ENCODE assay signal across 14 cellular contexts in the genomic region with DNA sequence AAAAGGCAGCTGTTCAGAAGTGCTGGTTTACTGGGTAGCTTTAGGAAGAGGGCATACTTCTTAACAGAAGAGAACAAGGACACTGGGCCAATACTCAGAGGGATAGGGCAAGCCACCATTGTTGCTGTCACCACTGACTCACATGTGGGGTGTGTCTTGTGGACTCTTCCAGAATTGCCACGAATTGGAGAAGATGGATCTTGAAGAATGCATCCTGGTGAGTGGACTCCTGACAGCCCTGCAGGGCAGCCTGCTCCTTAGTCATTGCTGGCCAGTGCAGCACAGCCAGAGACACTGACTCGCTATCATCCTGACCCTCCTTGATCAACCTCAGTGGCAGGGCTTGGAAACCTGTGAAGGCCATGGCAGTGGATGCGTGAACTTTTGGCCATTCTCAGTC.
DNase-seq lines count a peak whose midpoint lies in the region; ATAC-seq and TF ChIP-seq lines count a peak whose summit lies in the region.
"Had no signal": no experiment of that assay in that cellular context is flagged by ENCODE, and none has a peak within 500 bp of the region (broad histone marks: within the 10 kb centered on the region; RNA-seq: fewer than 3 reads in every experiment).

No MANE protein-coding gene starts in this region.

- H3K27me3 Mint-ChIP-seq in activated naive CD4-positive, alpha-beta T cell treated with anti-CD3 and anti-CD28 coated beads for 36 hours (ENCODE audit: low read depth) = no peaks in the 10 kb centered on the region
- H3K27me3 Mint-ChIP-seq in CD4-positive, alpha-beta memory T cell = peaks cover under 1% of the 10 kb centered on the region in 2 donors

- H3K27ac Mint-ChIP-seq in activated naive CD4-positive, alpha-beta T cell treated with anti-CD3 and anti-CD28 coated beads, Interleukin-2, amount 50 U/mL, for 72 hours = no peak overlapping the region
- H3K27ac Mint-ChIP-seq in activated naive CD4-positive, alpha-beta T cell treated with anti-CD3 and anti-CD28 coated beads for 36 hours = no peak overlapping the region
- no peak overlapping the region for H3K27ac Mint-ChIP-seq in CD4-positive, alpha-beta memory T cell
- H3K27ac Mint-ChIP-seq: nephron progenitor cell had no signal

- H3K9me3 ChIP-seq in left ventricle myocardium inferior (replicated peaks) = no peaks in the 10 kb centered on the region
- H3K9me3 ChIP-seq in CD4-positive, alpha-beta memory T cell (ENCODE audit: control insufficient read depth in 1 of 2, low read length in 2 of 2) = no peaks in the 10 kb centered on the region
- H3K9me3 ChIP-seq in WERI-Rb-1 (ENCODE audit: severe bottlenecking) = no peaks in the 10 kb centered on the region
- H3K9me3 ChIP-seq: SJSA1 had no signal

- H3K4me1 ChIP-seq in left ventricle myocardium inferior = no peaks in the 10 kb centered on the region
- no peaks in the 10 kb centered on the region for H3K4me1 ChIP-seq in CD4-positive, alpha-beta memory T cell (ENCODE audit: insufficient read depth, low read length)

- H3K4me1 Mint-ChIP-seq in activated naive CD4-positive, alpha-beta T cell treated with anti-CD3 and anti-CD28 coated beads for 36 hours (ENCODE audit: low read depth) = peaks cover 2% of the 10 kb centered on the region
- H3K4me1 Mint-ChIP-seq in CD4-positive, alpha-beta memory T cell = peaks cover under 1 to 5% (median 1%) of the 10 kb centered on the region in 4 donors
- H3K4me1 Mint-ChIP-seq: nephron progenitor cell had no signal

- H3K4me3 ChIP-seq in foreskin fibroblast (ENCODE audit: low read depth in 1 of 2, low read length in 2 of 2) = no peak overlapping the region
- no peak overlapping the region for H3K4me3 ChIP-seq in left ventricle myocardium inferior
- no peak overlapping the region for H3K4me3 ChIP-seq in CD4-positive, alpha-beta memory T cell (ENCODE audit: low read length in 2 of 2)
- no peak overlapping the region for H3K4me3 ChIP-seq in WERI-Rb-1 (ENCODE audit: low read depth, low read length)
- H3K4me3 ChIP-seq: SJSA1, smooth muscle cell had no signal

- TF ChIP-seq CTCF in foreskin fibroblast (IDR thresholded peaks at IDR 0.05; ENCODE audit: low read depth, low read length) = no peak
- TF ChIP-seq CTCF in left ventricle myocardium inferior (IDR thresholded peaks at IDR 0.05; ENCODE audit: borderline replicate concordance) = no peak
- TF ChIP-seq CTCF in WERI-Rb-1 (IDR thresholded peaks at IDR 0.05; ENCODE audit: low read depth, low read length) = no peak

- no peak for DNase-seq in activated naive CD4-positive, alpha-beta T cell treated with anti-CD3 and anti-CD28 coated beads, Interleukin-2, amount 50 U/mL, for 72 hours (ENCODE audit: low spot score in 2 of 2)
- DNase-seq in activated naive CD4-positive, alpha-beta T cell treated with anti-CD3 and anti-CD28 coated beads for 36 hours = no peak
- DNase-seq in T1000 (lab: John Stamatoyannopoulos, UW) (peak; percentile 26), foreskin fibroblast (peak; percentile 82 to 85), stromal cell of bone marrow (ENCODE audit: low read depth) (peak; percentile 55), left ventricle myocardium inferior (no peak), WERI-Rb-1 (no peak)
- no peak for DNase-seq in CD4-positive, alpha-beta memory T cell
- DNase-seq: NCI-H2081 treated with DMSO at 0.1 percent for 48 hours, nephron progenitor cell had no signal

- CTCF ChIA-PET in activated naive CD4-positive, alpha-beta T cell treated with anti-CD3 and anti-CD28 coated beads for 36 hours (lab: Charles Lee) = interaction anchor here (0.6 to 2.3 kb wide), 2 partner anchors 247 to 400 kb away, joined by 3 to 11 read pairs; no protein-coding TSS in a partner anchor
- CTCF ChIA-PET in CD4-positive, alpha-beta memory T cell (lab: Charles Lee; ENCODE audit: partially characterized antibody) = interaction anchor here (1.2 kb wide), 1 partner anchor 17 kb away, joined by 3 read pairs; no protein-coding TSS in a partner anchor

- H3K27me3 ChIP-seq in left ventricle myocardium inferior (ENCODE audit: low read depth) (no peaks in the 10 kb centered on the region), WERI-Rb-1 (ENCODE audit: insufficient read depth, low read depth, severe bottlenecking) (no peaks in the 10 kb centered on the region)
- H3K27me3 ChIP-seq in CD4-positive, alpha-beta memory T cell (ENCODE audit: insufficient read depth, low read length) = no peaks in the 10 kb centered on the region
- H3K27me3 ChIP-seq: SJSA1 had no signal

- intact Hi-C loops in activated naive CD4-positive, alpha-beta T cell treated with anti-CD3 and anti-CD28 coated beads for 36 hours (cut with micrococcal nuclease) = loop anchor here (5.0 kb wide), 1 partner anchor 409 kb away; no protein-coding TSS in a partner anchor
- intact Hi-C loops in left ventricle myocardium inferior (cut with micrococcal nuclease) = no loop called here
- intact Hi-C loops in CD4-positive, alpha-beta memory T cell (cut with micrococcal nuclease) = loop anchor here (10.0 kb wide), 1 partner anchor 407 kb away; no protein-coding TSS in a partner anchor

- H3K4me3 Mint-ChIP-seq in activated naive CD4-positive, alpha-beta T cell treated with anti-CD3 and anti-CD28 coated beads for 36 hours = no peak overlapping the region
- H3K4me3 Mint-ChIP-seq in CD4-positive, alpha-beta memory T cell = no peak overlapping the region
- H3K4me3 Mint-ChIP-seq: nephron progenitor cell had no signal

- no peak overlapping the region for H3K27ac ChIP-seq in left ventricle myocardium inferior (replicated peaks)
- no peak overlapping the region for H3K27ac ChIP-seq in CD4-positive, alpha-beta memory T cell (ENCODE audit: low read depth, low read length)
- H3K27ac ChIP-seq in WERI-Rb-1 = no peak overlapping the region
- H3K27ac ChIP-seq: KMS-11, SJSA1, VCaP had no signal

- H3K36me3 ChIP-seq in left ventricle myocardium inferior (peaks cover 4% of the 10 kb centered on the region), WERI-Rb-1 (peaks cover 31% of the 10 kb centered on the region)
- H3K36me3 ChIP-seq in CD4-positive, alpha-beta memory T cell (ENCODE audit: insufficient read depth, low read length) = no peaks in the 10 kb centered on the region

- H3K9me3 Mint-ChIP-seq in activated naive CD4-positive, alpha-beta T cell treated with anti-CD3 and anti-CD28 coated beads, Interleukin-2, amount 50 U/mL, for 72 hours = no peaks in the 10 kb centered on the region
- no peaks in the 10 kb centered on the region for H3K9me3 Mint-ChIP-seq in activated naive CD4-positive, alpha-beta T cell treated with anti-CD3 and anti-CD28 coated beads for 36 hours
- no peaks in the 10 kb centered on the region for H3K9me3 Mint-ChIP-seq in CD4-positive, alpha-beta memory T cell
- H3K9me3 Mint-ChIP-seq: nephron progenitor cell had no signal

- ATAC-seq in activated naive CD4-positive, alpha-beta T cell treated with anti-CD3 and anti-CD28 coated beads, Interleukin-2, amount 50 U/mL, for 72 hours = peak; percentile 28 to 33

- no peaks in the 10 kb centered on the region for H3K36me3 Mint-ChIP-seq in activated naive CD4-positive, alpha-beta T cell treated with anti-CD3 and anti-CD28 coated beads, Interleukin-2, amount 50 U/mL, for 72 hours
- no peaks in the 10 kb centered on the region for H3K36me3 Mint-ChIP-seq in activated naive CD4-positive, alpha-beta T cell treated with anti-CD3 and anti-CD28 coated beads for 36 hours (ENCODE audit: low read depth)
- H3K36me3 Mint-ChIP-seq in CD4-positive, alpha-beta memory T cell = no peaks in the 10 kb centered on the region

- POLR2A ChIA-PET in CD4-positive, alpha-beta memory T cell (lab: Charles Lee; ENCODE audit: partially characterized antibody) = no interaction called here

Comparison
In these comparisons a context has a peak if more than half of its experiments do, and no peak if none do; other contexts are left out.
1. DNase-seq: peak in T1000 (single experiment), foreskin fibroblast (2 of 2) and stromal cell of bone marrow (single experiment); none in activated naive CD4-positive, alpha-beta T cell treated with anti-CD3 and anti-CD28 coated beads, Interleukin-2, amount 50 U/mL, for 72 hours (0 of 2), activated naive CD4-positive, alpha-beta T cell treated with anti-CD3 and anti-CD28 coated beads for 36 hours (single experiment), left ventricle myocardium inferior (single experiment), CD4-positive, alpha-beta memory T cell (0 of 5) and WERI-Rb-1 (single experiment).